29 cellular contexts compared by ENCODE assay signal in the genomic region with DNA sequence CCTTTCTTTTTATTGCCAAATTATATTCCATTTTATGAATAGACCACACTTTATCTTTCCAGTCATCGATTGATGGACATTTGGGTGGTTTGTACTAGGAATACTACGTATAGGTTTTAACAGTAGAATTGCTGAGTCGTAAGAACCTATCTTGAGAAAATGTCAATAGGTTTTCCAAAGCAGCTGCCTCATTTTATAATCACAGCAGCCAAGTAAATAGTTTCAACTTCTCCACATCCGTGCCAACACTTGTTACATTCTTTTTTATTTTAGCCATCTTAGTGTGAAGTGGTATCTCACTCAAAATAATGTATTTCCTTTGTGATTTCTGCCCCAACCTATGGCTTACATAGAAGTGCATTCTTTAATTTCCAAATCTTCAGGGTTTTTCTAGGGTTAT.
"Had no signal": no experiment of that assay in that cellular context is flagged by ENCODE, and none has a peak within 500 bp of the region (broad histone marks: within the 10 kb centered on the region; RNA-seq: fewer than 3 reads in every experiment).

No MANE protein-coding gene starts in this region.

- H3K36me3 ChIP-seq: esophagus squamous epithelium, gastrocnemius medialis, heart right ventricle, left lung, lower lobe of right lung had no signal

- H3K9me3 ChIP-seq: esophagus squamous epithelium, lower lobe of right lung had no signal

- H3K4me1 ChIP-seq: esophagus squamous epithelium, gastrocnemius medialis, heart right ventricle, left lung, lower lobe of right lung had no signal

- H3K4me1 Mint-ChIP-seq: mesothelial cell of epicardium, naive B cell had no signal

- H3K4me3 ChIP-seq: coronary artery, dorsolateral prefrontal cortex, esophagus squamous epithelium, gastrocnemius medialis, heart right ventricle, left lung, lower lobe of right lung, mucosa of descending colon had no signal

- H3K36me3 Mint-ChIP-seq: mesothelial cell of epicardium, naive B cell had no signal

- H3K27ac ChIP-seq: coronary artery, dorsolateral prefrontal cortex, epithelial cell of prostate, esophagus squamous epithelium, gastrocnemius medialis, heart right ventricle, left lung, lower lobe of right lung had no signal

- H3K27ac Mint-ChIP-seq: endodermal cell, mesothelial cell of epicardium, naive B cell had no signal

- DNase-seq: dermis blood vessel endothelial cell; dorsolateral prefrontal cortex; effector CD4-positive, alpha-beta T cell; effector memory CD4-positive, alpha-beta T cell; endodermal cell; erythroblast; esophagus squamous epithelium; foreskin fibroblast; foreskin melanocyte; gastrocnemius medialis; glutamatergic neuron; head of caudate nucleus; heart right ventricle; hippocampal formation; left cardiac atrium; left lung; left ventricle myocardium superior; lower lobe of right lung; mesenchymal stem cell; mucosa of descending colon; naive B cell had no signal

- H3K4me3 Mint-ChIP-seq: endodermal cell, mesothelial cell of epicardium, naive B cell had no signal

- H3K27me3 ChIP-seq: esophagus squamous epithelium, gastrocnemius medialis, heart right ventricle, left lung had no signal

- ATAC-seq: esophagus mucosa, gastrocnemius medialis, heart right ventricle, left cardiac atrium, left lung, left ventricle myocardium superior, lower lobe of right lung, mucosa of descending colon had no signal

- FAIRE-seq: colon, endometrium, islet of Langerhans, keratinocyte had no signal
